In the genomic region with DNA sequence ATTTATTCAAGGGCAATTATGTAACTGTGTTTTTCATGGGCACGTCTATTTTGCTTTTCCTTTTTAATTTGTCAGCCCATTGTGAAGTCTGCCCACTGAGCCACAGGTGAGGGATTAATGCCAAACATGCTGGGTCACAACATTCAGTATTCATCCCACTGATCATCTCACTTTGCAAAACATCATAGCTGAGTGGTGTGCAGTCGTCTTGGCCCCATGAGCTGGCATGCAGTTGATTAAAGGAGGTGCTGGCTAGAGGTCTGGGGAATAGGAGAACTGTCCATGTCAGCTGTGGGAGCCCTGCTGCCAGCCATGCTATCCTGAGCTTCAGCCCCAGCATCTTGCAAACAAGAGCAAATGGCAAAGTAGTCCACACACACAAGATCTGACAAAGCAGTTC, we compare ENCODE assay signal across 27 cellular contexts. TPM values are rescaled to one million over a fixed set of nuclear protein-coding genes. Genes with fewer than 3 reads are reported as not detected.
"Had no signal": no experiment of that assay in that cellular context is flagged by ENCODE, and none has a peak within 500 bp of the region (broad histone marks: within the 10 kb centered on the region; RNA-seq: fewer than 3 reads in every experiment).

No MANE protein-coding gene starts in this region.

- H3K4me2 ChIP-seq: KMS-11, SK-N-SH had no signal

- H3K4me3 Mint-ChIP-seq: activated CD8-positive, alpha-beta T cell treated with anti-CD3 and anti-CD28 coated beads, Interleukin-2, amount 10 ng/mL, durations not matched to agents 7 days and 5 days had no signal

- DNase-seq: activated CD4-positive, alpha-beta T cell treated with anti-CD3 and anti-CD28 coated beads for 4 hours; activated CD4-positive, alpha-beta T cell treated with anti-CD3 and anti-CD28 coated beads, Interleukin-2, amount 50 U/mL, for 4 hours; activated CD8-positive, alpha-beta memory T cell treated with anti-CD3 and anti-CD28 coated beads, Interleukin-2, amount 50 U/mL, for 48 hours; activated CD8-positive, alpha-beta T cell treated with anti-CD3 and anti-CD28 coated beads, Interleukin-2, amount 10 ng/mL, durations not matched to agents 7 days and 5 days; activated naive CD4-positive, alpha-beta T cell treated with anti-CD3 and anti-CD28 coated beads, Interleukin-2, amount 50 U/mL, for 16 hours; activated T-cell treated with anti-CD3 and anti-CD28 coated beads, Interleukin-2, amount 50 U/mL, for 1 hour; amniotic stem cell; body of pancreas; central memory CD4-positive, alpha-beta T cell; MV-4-11; NCI-H1105; NCI-H1436; NCI-H187; NCI-H2081; NCI-H446; NCI-H524; Peyer's patch; Right ventricle myocardium superior; SJCRH30; SK-N-SH; T-helper 1 cell; WERI-Rb-1 had no signal

- H3K36me3 ChIP-seq: ascending aorta, Peyer's patch, SJCRH30, WERI-Rb-1 had no signal

- H3K27ac Mint-ChIP-seq: activated CD8-positive, alpha-beta T cell treated with anti-CD3 and anti-CD28 coated beads, Interleukin-2, amount 10 ng/mL, durations not matched to agents 7 days and 5 days had no signal

- H3K9ac ChIP-seq: KMS-11, SK-N-SH had no signal

- H3K9me3 ChIP-seq: ascending aorta, body of pancreas, Peyer's patch, SJCRH30, SK-N-SH had no signal

- ATAC-seq: activated CD8-positive, alpha-beta T cell treated with anti-CD3 and anti-CD28 coated beads, Interleukin-2, amount 10 ng/mL, durations not matched to agents 7 days and 5 days; body of pancreas had no signal

- H3K4me3 ChIP-seq: ascending aorta, body of pancreas, Peyer's patch, SJCRH30 had no signal

- H3K27me3 ChIP-seq: ascending aorta, body of pancreas, Peyer's patch had no signal

- H3K4me1 ChIP-seq: ascending aorta, body of pancreas, Peyer's patch, SJCRH30 had no signal

- H3K27ac ChIP-seq: ascending aorta, body of pancreas, KMS-11, Peyer's patch, RWPE1, SJCRH30, WERI-Rb-1 had no signal

RNA-seq across cellular contexts. Expression of gene ESM1, which starts 11.7 kb away (rescaled TPM):
- total RNA-seq: activated CD8-positive, alpha-beta T cell treated with anti-CD3 and anti-CD28 coated beads, Interleukin-2, amount 10 ng/mL, durations not matched to agents 7 days and 5 days; ascending aorta; bronchial epithelial cell; MCF 10A; Peyer's patch; Right ventricle myocardium superior; SJCRH30 had no signal

RNA-seq across cellular contexts. Expression of gene GZMK, which starts 27.0 kb away (rescaled TPM):
- total RNA-seq: ascending aorta, bronchial epithelial cell, MCF 10A, Peyer's patch, SJCRH30 had no signal
- polyA plus RNA-seq: SK-N-SH had no signal
